ENCODE assay signal across 8 cellular contexts in the genomic region with DNA sequence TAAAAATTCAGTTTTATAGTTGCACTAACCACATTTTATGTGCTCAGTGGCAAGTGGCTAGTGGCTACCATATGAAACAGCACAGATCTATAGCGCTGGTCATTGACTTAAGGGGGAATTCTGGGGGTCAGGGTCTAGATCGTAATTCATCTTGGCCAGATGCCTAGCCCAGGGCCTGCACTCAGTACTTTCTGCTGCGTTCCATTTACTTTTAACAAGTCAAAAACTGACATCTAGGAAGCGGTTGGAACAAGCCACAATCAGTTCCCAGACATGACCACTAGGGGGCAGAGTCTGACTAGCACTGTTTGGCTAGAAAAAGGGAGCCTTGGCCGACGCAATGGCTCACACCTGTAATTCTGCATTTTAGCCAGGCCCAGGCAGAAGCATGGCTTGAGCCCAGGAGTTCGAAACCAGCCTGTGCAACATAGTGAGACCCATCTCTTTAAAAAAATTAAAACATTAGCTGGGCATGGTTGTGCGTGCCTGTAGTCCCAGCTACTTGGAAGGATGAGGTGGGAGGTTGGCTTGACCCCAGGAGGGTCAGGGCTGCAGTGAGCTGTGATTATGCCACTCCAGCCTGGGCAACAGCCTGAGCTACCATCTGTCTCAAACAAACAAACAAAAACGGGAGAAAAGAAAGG. TPM values are rescaled to one million over a fixed set of nuclear protein-coding genes. Genes with fewer than 3 reads are reported as not detected.
DNase-seq lines count a peak whose midpoint lies in the region; ATAC-seq, FAIRE-seq and TF ChIP-seq lines count a peak whose summit lies in the region.

No MANE protein-coding gene starts in this region.

- peak overlapping the region; percentile 42 for H2AFZ ChIP-seq in neuronal stem cell (ENCODE audit: low read length)

- H3K27ac ChIP-seq in neuronal stem cell (replicated peaks; ENCODE audit: low read length): no peak overlapping the region

- FAIRE-seq in RCC 7860 (lab: Jason Lieb, UNC): peak; percentile 67

- peak; percentile 93 for ATAC-seq in GM21619 (IDR thresholded peaks at IDR 0.05; ENCODE audit: unreplicated experiment)

- H3K4ac ChIP-seq in neuronal stem cell (ENCODE audit: low read length): no peak overlapping the region

- no peaks in the 10 kb centered on the region for H3K79me1 ChIP-seq in neuronal stem cell (ENCODE audit: low read depth, low read length)

- no peak overlapping the region for H3K9ac ChIP-seq in neuronal stem cell (ENCODE audit: low read depth, low read length, poor library complexity)

- peak; percentile 93 for TF ChIP-seq CTCF in fibroblast of pulmonary artery (IDR thresholded peaks at IDR 0.05; ENCODE audit: low read length, missing control alignments)

- DNase-seq in CMK (ENCODE audit: low read depth): peak; percentile 78
- DNase-seq in LoVo (ENCODE audit: low spot score): peak; percentile 87
- DNase-seq in RCC 7860 (ENCODE audit: low spot score): peak; percentile 71
- DNase-seq in activated T-cell treated with anti-CD3 and anti-CD28 coated beads, Interleukin-2, amount 50 U/mL, for 24 hours: peak; percentile 86
- peak; percentile 91 for DNase-seq in fibroblast of pulmonary artery (ENCODE audit: low read depth)
- DNase-seq in neuronal stem cell (ENCODE audit: low spot score): peak; percentile 87
- peak; percentile 97 for DNase-seq in superior temporal gyrus (ENCODE audit: extremely low spot score)

- no peaks in the 10 kb centered on the region for H3K9me3 ChIP-seq in neuronal stem cell (replicated peaks in 1 of 2; ENCODE audit: control insufficient read depth in 2 of 2, insufficient read depth in 1 of 2, low read depth in 1 of 2, low read length in 2 of 2)

- no peaks in the 10 kb centered on the region for H3K36me3 Mint-ChIP-seq in activated T-cell treated with anti-CD3 and anti-CD28 coated beads, Interleukin-2, amount 50 U/mL, for 24 hours (ENCODE audit: low read depth)

- no peak overlapping the region for H3K14ac ChIP-seq in neuronal stem cell (ENCODE audit: low read length)

- H2AK5ac ChIP-seq in neuronal stem cell (ENCODE audit: low read depth, low read length): no peak overlapping the region

- peaks cover 0 to 3% (median 0%) of the 10 kb centered on the region in 3 experiments for H3K27me3 ChIP-seq in neuronal stem cell (ENCODE audit: control insufficient read depth in 3 of 3, insufficient read depth in 3 of 3, low read depth in 1 of 3, low read length in 3 of 3)

- H3K4me2 ChIP-seq in neuronal stem cell (ENCODE audit: insufficient read depth, low read length, poor library complexity, severe bottlenecking): no peak overlapping the region

- H4K8ac ChIP-seq in neuronal stem cell (ENCODE audit: low read depth, low read length): no peak overlapping the region

- H3K4me3 ChIP-seq in fibroblast of pulmonary artery (replicated peaks; ENCODE audit: low read depth, low read length): no peak overlapping the region
- H3K4me3 ChIP-seq in neuronal stem cell (ENCODE audit: low read length in 2 of 2): no peak overlapping the region

- peaks cover 0 to 1% of the 10 kb centered on the region in 2 donors for H3K4me1 ChIP-seq in neuronal stem cell (ENCODE audit: control insufficient read depth in 2 of 2, insufficient read depth in 1 of 2, low read depth in 1 of 2, low read length in 2 of 2)

- no peak overlapping the region for H2BK120ac ChIP-seq in neuronal stem cell (ENCODE audit: low read depth, low read length)

- H3K4me1 Mint-ChIP-seq in activated T-cell treated with anti-CD3 and anti-CD28 coated beads, Interleukin-2, amount 50 U/mL, for 24 hours (ENCODE audit: low read depth): peaks cover 4% of the 10 kb centered on the region

- H3K36me3 ChIP-seq in neuronal stem cell (replicated peaks in 1 of 2; ENCODE audit: control insufficient read depth in 2 of 2, insufficient read depth in 2 of 2, low read length in 2 of 2): no peaks in the 10 kb centered on the region

- no CpG with 5 or more reads among the region's 9 CpGs for WGBS in neuronal stem cell (ENCODE audit: extremely low coverage in 2 of 2, insufficient read length in 2 of 2, insufficient replicate concordance in 1 of 2), 2 donors

- no peak overlapping the region for H4K91ac ChIP-seq in neuronal stem cell (ENCODE audit: low read depth, low read length, poor library complexity)

- no peak overlapping the region for H2BK12ac ChIP-seq in neuronal stem cell (ENCODE audit: low read length)

- H2BK5ac ChIP-seq in neuronal stem cell (ENCODE audit: low read length): no peak overlapping the region

- H3K27me3 Mint-ChIP-seq in activated T-cell treated with anti-CD3 and anti-CD28 coated beads, Interleukin-2, amount 50 U/mL, for 24 hours: no peaks in the 10 kb centered on the region

- no peak overlapping the region for H3K23ac ChIP-seq in neuronal stem cell (ENCODE audit: low read depth, low read length, poor library complexity)

- peak overlapping the region; percentile 30 for H2BK15ac ChIP-seq in neuronal stem cell (ENCODE audit: low read length)

- no peak overlapping the region for H3K4me3 Mint-ChIP-seq in activated T-cell treated with anti-CD3 and anti-CD28 coated beads, Interleukin-2, amount 50 U/mL, for 24 hours

- no peaks in the 10 kb centered on the region for H3K9me3 Mint-ChIP-seq in activated T-cell treated with anti-CD3 and anti-CD28 coated beads, Interleukin-2, amount 50 U/mL, for 24 hours

- H3K18ac ChIP-seq in neuronal stem cell (ENCODE audit: low read length): no peak overlapping the region

- H3K27ac Mint-ChIP-seq in activated T-cell treated with anti-CD3 and anti-CD28 coated beads, Interleukin-2, amount 50 U/mL, for 24 hours: peak overlapping the region; percentile 44

RNA-seq across cellular contexts. Expression of gene TMBIM1, which starts 9.0 kb away (rescaled TPM):
- 10.4 TPM for polyA plus RNA-seq in neuronal stem cell (2013, experiment 1 of 2)
- 10.7 TPM for polyA plus RNA-seq in neuronal stem cell (2013, experiment 2 of 2)

RNA-seq across cellular contexts. Expression of gene PNKD, which starts 31.0 kb away (rescaled TPM):
- polyA plus RNA-seq in neuronal stem cell (2013, experiment 1 of 2): 58.6 TPM
- 61.7 TPM for polyA plus RNA-seq in neuronal stem cell (2013, experiment 2 of 2)

RNA-seq across cellular contexts. Expression of gene AAMP, which starts 31.4 kb away (rescaled TPM):
- 45.1 TPM for polyA plus RNA-seq in neuronal stem cell (2013, experiment 1 of 2)
- polyA plus RNA-seq in neuronal stem cell (2013, experiment 2 of 2): 38.9 TPM

RNA-seq across cellular contexts. Expression of gene GPBAR1, which starts 40.5 kb away (rescaled TPM):
- polyA plus RNA-seq in neuronal stem cell (2013, experiment 1 of 2): 0.46 TPM
- 0.44 TPM for polyA plus RNA-seq in neuronal stem cell (2013, experiment 2 of 2)

RNA-seq across cellular contexts. Expression of gene CATIP, which starts 55.4 kb away (rescaled TPM):
- polyA plus RNA-seq in neuronal stem cell (2013, experiment 1 of 2): 0.66 TPM
- polyA plus RNA-seq in neuronal stem cell (2013, experiment 2 of 2): 0.80 TPM
